ENCODE assay signal across 34 cellular contexts in genomic region chr17:39105705-39106104, GRCh38. TPM values are rescaled to one million over a fixed set of nuclear protein-coding genes. Genes with fewer than 3 reads are reported as not detected.
"Had no signal": no experiment of that assay in that cellular context is flagged by ENCODE, and none has a peak within 500 bp of the region (broad histone marks: within the 10 kb centered on the region; RNA-seq: fewer than 3 reads in every experiment).

No MANE protein-coding gene starts in this region.

- H3K36me3 ChIP-seq: ascending aorta, cardiac muscle cell had no signal

- H3K4me1 Mint-ChIP-seq: activated B cell treated with CpG ODN at 0.5 μM for 24 hours; activated CD4-positive, alpha-beta memory T cell treated with anti-CD3 and anti-CD28 coated beads, Interleukin-2, amount 10 ng/mL, durations not matched to agents 7 days and 5 days had no signal

- DNase-seq: activated B cell treated with CpG ODN at 0.5 μM for 24 hours; activated CD4-positive, alpha-beta memory T cell treated with anti-CD3 and anti-CD28 coated beads, Interleukin-2, amount 10 ng/mL, durations not matched to agents 7 days and 5 days; activated CD4-positive, alpha-beta T cell treated with anti-CD3 and anti-CD28 coated beads for 4 hours; activated CD4-positive, alpha-beta T cell treated with anti-CD3 and anti-CD28 coated beads, Interleukin-2, amount 10 ng/mL, durations not matched to agents 7 days and 5 days; activated CD4-positive, alpha-beta T cell treated with anti-CD3 and anti-CD28 coated beads, Interleukin-2, amount 50 U/mL, for 48 hours; activated CD4-positive, CD25-positive, alpha-beta regulatory T cell treated with anti-CD3 and anti-CD28 coated beads, Interleukin-2, amount 50 U/mL, for 72 hours; activated CD8-positive, alpha-beta memory T cell treated with anti-CD3 and anti-CD28 coated beads for 24 hours; activated CD8-positive, alpha-beta memory T cell treated with anti-CD3 and anti-CD28 coated beads, Interleukin-2, amount 10 ng/mL, durations not matched to agents 7 days and 5 days; activated CD8-positive, alpha-beta memory T cell treated with anti-CD3 and anti-CD28 coated beads, Interleukin-2, amount 50 U/mL, for 48 hours; activated CD8-positive, alpha-beta T cell treated with anti-CD3 and anti-CD28 coated beads, Interleukin-2, amount 10 ng/mL, durations not matched to agents 7 days and 5 days; activated effector memory CD4-positive, alpha-beta T cell treated with Interleukin-2 at 50 U/mL for 16 hours; activated gamma-delta T cell; activated naive CD4-positive, alpha-beta T cell treated with anti-CD3 and anti-CD28 coated beads, Interleukin-2, amount 10 ng/mL, durations not matched to agents 7 days and 5 days; activated naive CD4-positive, alpha-beta T cell treated with Interleukin-2 at 50 U/mL for 16 hours; activated naive CD8-positive, alpha-beta T cell treated with anti-CD3 and anti-CD28 coated beads, Interleukin-2, amount 10 ng/mL, durations not matched to agents 7 days and 5 days; activated naive CD8-positive, alpha-beta T cell treated with anti-CD3 and anti-CD28 coated beads, Interleukin-2, amount 50 U/mL, for 24 hours; activated T-cell treated with anti-CD3 and anti-CD28 coated beads, Interleukin-2, amount 50 U/mL, for 24 hours; activated T-cell treated with anti-CD3 and anti-CD28 coated beads, Interleukin-2, amount 50 U/mL, for 48 hours; amygdala; anterior cingulate cortex; caudate nucleus; cerebellar nuclear complex; T-cell; T-helper 2 cell; T-helper 9 cell had no signal

- H3K27me3 ChIP-seq: ascending aorta, cardiac muscle cell had no signal

- H3K27ac ChIP-seq: ascending aorta, cardiac muscle cell, VCaP had no signal

- H3K27ac Mint-ChIP-seq: activated B cell treated with CpG ODN at 0.5 μM for 24 hours; activated CD4-positive, alpha-beta memory T cell treated with anti-CD3 and anti-CD28 coated beads, Interleukin-2, amount 10 ng/mL, durations not matched to agents 7 days and 5 days; activated CD4-positive, alpha-beta T cell treated with anti-CD3 and anti-CD28 coated beads, Interleukin-2, amount 10 ng/mL, durations not matched to agents 7 days and 5 days; activated CD8-positive, alpha-beta memory T cell treated with anti-CD3 and anti-CD28 coated beads, Interleukin-2, amount 10 ng/mL, durations not matched to agents 7 days and 5 days; activated naive CD4-positive, alpha-beta T cell treated with anti-CD3 and anti-CD28 coated beads, Interleukin-2, amount 10 ng/mL, durations not matched to agents 7 days and 5 days; activated naive CD4-positive, alpha-beta T cell treated with anti-CD3 and anti-CD28 coated beads, Interleukin-2, amount 50 U/mL, for 24 hours; activated naive CD8-positive, alpha-beta T cell; activated naive CD8-positive, alpha-beta T cell treated with anti-CD3 and anti-CD28 coated beads, Interleukin-2, amount 10 ng/mL, durations not matched to agents 7 days and 5 days; activated naive CD8-positive, alpha-beta T cell treated with anti-CD3 and anti-CD28 coated beads, Interleukin-2, amount 50 U/mL, for 24 hours; activated T-cell treated with anti-CD3 and anti-CD28 coated beads, Interleukin-2, amount 50 U/mL, for 24 hours; activated T-helper 2 cell treated with anti-CD3 and anti-CD28 coated beads, Interferon-gamma antibody, Interleukin-2, Interleukin-4, amounts not matched to agents 10 μg/mL and 5 μg/mL and 100 μg/mL, durations not matched to agents 14 hours and 24 hours and 36 hours; brain; T-helper 2 cell treated with Interferon-gamma antibody and Interleukin-4, amounts not matched to agents 5 μg/mL and 100 μg/mL, for 36 hours had no signal

- H3K36me3 Mint-ChIP-seq: activated CD8-positive, alpha-beta memory T cell treated with anti-CD3 and anti-CD28 coated beads, Interleukin-2, amount 10 ng/mL, durations not matched to agents 7 days and 5 days; activated naive CD4-positive, alpha-beta T cell treated with anti-CD3 and anti-CD28 coated beads, Interleukin-2, amount 10 ng/mL, durations not matched to agents 7 days and 5 days; activated naive CD4-positive, alpha-beta T cell treated with anti-CD3 and anti-CD28 coated beads, Interleukin-2, amount 50 U/mL, for 24 hours; activated naive CD8-positive, alpha-beta T cell treated with anti-CD3 and anti-CD28 coated beads, Interleukin-2, amount 10 ng/mL, durations not matched to agents 7 days and 5 days; brain; T-cell had no signal

- H3K9me3 Mint-ChIP-seq: activated B cell treated with CpG ODN at 0.5 μM for 24 hours; activated CD4-positive, alpha-beta memory T cell treated with anti-CD3 and anti-CD28 coated beads, Interleukin-2, amount 10 ng/mL, durations not matched to agents 7 days and 5 days; activated CD4-positive, alpha-beta T cell treated with anti-CD3 and anti-CD28 coated beads, Interleukin-2, amount 10 ng/mL, durations not matched to agents 7 days and 5 days; activated naive CD4-positive, alpha-beta T cell treated with anti-CD3 and anti-CD28 coated beads, Interleukin-2, amount 10 ng/mL, durations not matched to agents 7 days and 5 days; activated naive CD4-positive, alpha-beta T cell treated with anti-CD3 and anti-CD28 coated beads, Interleukin-2, amount 50 U/mL, for 24 hours; activated naive CD8-positive, alpha-beta T cell treated with anti-CD3 and anti-CD28 coated beads, Interleukin-2, amount 10 ng/mL, durations not matched to agents 7 days and 5 days; activated naive CD8-positive, alpha-beta T cell treated with anti-CD3 and anti-CD28 coated beads, Interleukin-2, amount 50 U/mL, for 24 hours; activated T-cell treated with anti-CD3 and anti-CD28 coated beads, Interleukin-2, amount 50 U/mL, for 24 hours; activated T-helper 2 cell treated with anti-CD3 and anti-CD28 coated beads, Interferon-gamma antibody, Interleukin-2, Interleukin-4, amounts not matched to agents 10 μg/mL and 5 μg/mL and 100 μg/mL, durations not matched to agents 14 hours and 24 hours and 36 hours; brain; central memory CD8-positive, alpha-beta T cell; T-cell; T-helper 2 cell treated with Interferon-gamma antibody and Interleukin-4, amounts not matched to agents 5 μg/mL and 100 μg/mL, for 36 hours had no signal

- H3K9me3 ChIP-seq: ascending aorta had no signal

- H3K4me1 ChIP-seq: ascending aorta had no signal

- H3K4me3 ChIP-seq: ascending aorta, cardiac muscle cell had no signal

- H3K4me3 Mint-ChIP-seq: activated B cell treated with CpG ODN at 0.5 μM for 24 hours; activated CD4-positive, alpha-beta memory T cell treated with anti-CD3 and anti-CD28 coated beads, Interleukin-2, amount 10 ng/mL, durations not matched to agents 7 days and 5 days; activated CD4-positive, alpha-beta T cell treated with anti-CD3 and anti-CD28 coated beads, Interleukin-2, amount 10 ng/mL, durations not matched to agents 7 days and 5 days; activated CD8-positive, alpha-beta memory T cell treated with anti-CD3 and anti-CD28 coated beads, Interleukin-2, amount 10 ng/mL, durations not matched to agents 7 days and 5 days; activated CD8-positive, alpha-beta T cell treated with anti-CD3 and anti-CD28 coated beads, Interleukin-2, amount 10 ng/mL, durations not matched to agents 7 days and 5 days; activated naive CD4-positive, alpha-beta T cell treated with anti-CD3 and anti-CD28 coated beads, Interleukin-2, amount 10 ng/mL, durations not matched to agents 7 days and 5 days; activated naive CD4-positive, alpha-beta T cell treated with anti-CD3 and anti-CD28 coated beads, Interleukin-2, amount 50 U/mL, for 24 hours; activated naive CD8-positive, alpha-beta T cell; activated naive CD8-positive, alpha-beta T cell treated with anti-CD3 and anti-CD28 coated beads, Interleukin-2, amount 10 ng/mL, durations not matched to agents 7 days and 5 days; activated naive CD8-positive, alpha-beta T cell treated with anti-CD3 and anti-CD28 coated beads, Interleukin-2, amount 50 U/mL, for 24 hours; activated T-cell treated with anti-CD3 and anti-CD28 coated beads, Interleukin-2, amount 50 U/mL, for 24 hours; brain; central memory CD8-positive, alpha-beta T cell; T-cell; T-helper 2 cell treated with Interferon-gamma antibody and Interleukin-4, amounts not matched to agents 5 μg/mL and 100 μg/mL, for 36 hours had no signal

- H3K27me3 Mint-ChIP-seq: activated CD4-positive, alpha-beta T cell treated with anti-CD3 and anti-CD28 coated beads, Interleukin-2, amount 10 ng/mL, durations not matched to agents 7 days and 5 days; activated CD8-positive, alpha-beta memory T cell treated with anti-CD3 and anti-CD28 coated beads, Interleukin-2, amount 10 ng/mL, durations not matched to agents 7 days and 5 days; activated naive CD4-positive, alpha-beta T cell treated with anti-CD3 and anti-CD28 coated beads, Interleukin-2, amount 50 U/mL, for 24 hours; activated naive CD8-positive, alpha-beta T cell; activated naive CD8-positive, alpha-beta T cell treated with anti-CD3 and anti-CD28 coated beads, Interleukin-2, amount 50 U/mL, for 24 hours; activated T-cell treated with anti-CD3 and anti-CD28 coated beads, Interleukin-2, amount 50 U/mL, for 24 hours; central memory CD8-positive, alpha-beta T cell; T-cell had no signal

- ATAC-seq: activated CD8-positive, alpha-beta memory T cell treated with anti-CD3 and anti-CD28 coated beads, Interleukin-2, amount 10 ng/mL, durations not matched to agents 7 days and 5 days; activated CD8-positive, alpha-beta T cell treated with anti-CD3 and anti-CD28 coated beads, Interleukin-2, amount 10 ng/mL, durations not matched to agents 7 days and 5 days; activated naive CD8-positive, alpha-beta T cell treated with anti-CD3 and anti-CD28 coated beads, Interleukin-2, amount 50 U/mL, for 24 hours; T-cell had no signal

RNA-seq across cellular contexts. Expression of gene PLXDC1, which starts 45.7 kb away (rescaled TPM):
- total RNA-seq: activated B cell treated with CpG ODN at 0.5 μM for 24 hours had no signal
